9 cellular contexts compared by ENCODE assay signal in the genomic region with DNA sequence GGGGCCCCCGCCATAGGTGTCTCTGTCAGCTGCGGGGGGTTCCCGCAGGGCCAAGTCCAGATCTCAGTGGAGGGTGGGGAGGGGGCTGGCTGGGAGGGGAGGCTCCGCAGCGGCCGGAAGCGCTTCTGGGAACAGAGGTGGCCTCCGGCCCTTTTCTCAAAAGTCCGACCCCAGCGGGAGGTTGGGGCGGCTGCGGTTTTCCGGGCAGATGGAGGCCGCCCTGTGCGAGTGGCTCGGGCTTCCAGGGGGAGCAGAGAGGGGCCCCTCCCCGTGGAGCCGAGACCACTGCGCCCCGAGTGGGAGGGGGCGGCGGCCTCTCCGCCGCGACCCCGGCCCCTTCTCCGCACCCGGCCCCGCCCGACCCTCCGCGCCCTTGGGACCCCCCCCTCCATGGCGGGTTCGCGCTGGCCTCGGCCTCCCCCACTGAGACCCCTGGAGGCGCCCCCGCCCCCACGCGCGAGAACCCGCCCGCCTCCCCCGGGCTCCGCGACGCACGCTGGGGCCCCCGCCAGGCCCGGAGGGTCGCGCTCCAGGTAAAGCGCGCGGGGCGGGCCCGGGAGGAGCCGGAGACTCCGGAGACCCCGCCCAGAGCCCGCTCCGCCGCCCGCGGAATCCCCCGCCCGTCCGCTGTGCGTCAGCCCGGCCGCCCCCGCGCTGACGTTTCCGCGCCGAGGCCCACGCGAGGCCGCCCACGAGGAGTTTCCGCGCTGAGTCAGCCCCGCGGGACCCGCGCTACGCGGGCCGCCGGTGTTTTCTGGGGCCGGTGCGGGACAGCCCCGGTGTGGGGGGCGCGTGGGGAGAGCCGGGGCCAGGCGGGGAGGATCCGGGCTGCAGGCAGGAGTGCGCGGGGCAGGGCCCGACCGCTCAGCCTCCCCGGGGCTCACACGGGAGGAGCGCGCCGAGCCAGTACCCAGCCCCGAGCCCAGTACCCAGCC. TPM values are rescaled to one million over a fixed set of nuclear protein-coding genes. Genes with fewer than 3 reads are reported as not detected.
DNase-seq lines count a peak whose midpoint lies in the region; ATAC-seq and TF ChIP-seq lines count a peak whose summit lies in the region.
"Had no signal": no experiment of that assay in that cellular context is flagged by ENCODE, and none has a peak within 500 bp of the region (broad histone marks: within the 10 kb centered on the region; RNA-seq: fewer than 3 reads in every experiment).

No MANE protein-coding gene starts in this region.

- TF ChIP-seq CTCF in BJ (IDR thresholded peaks at IDR 0.05; ENCODE audit: insufficient read depth, low read depth, low read length) = no peak

- H3K27me3 ChIP-seq in BJ (ENCODE audit: control insufficient read depth, insufficient read depth, low read length) = peaks cover 2% of the 10 kb centered on the region; the same call in 1 of the 2 replicates

- CTCF ChIA-PET in BJ (lab: Yijun Ruan, JAX) = interaction anchor here (1.5 kb wide), 1 partner anchor 79 kb away, joined by 3 read pairs; no protein-coding TSS in a partner anchor

- no peaks in the 10 kb centered on the region for H3K36me3 ChIP-seq in BJ (ENCODE audit: control insufficient read depth, insufficient read depth, low read length)
- H3K36me3 ChIP-seq: neutrophil had no signal

- no peak for DNase-seq in BJ (ENCODE audit: low read depth)
- peak; percentile 67 to 88 (median 85) for DNase-seq in T-helper 2 cell
- peak; percentile 75 for DNase-seq in amniotic epithelial cell (ENCODE audit: low read depth)
- peak; percentile 5 for DNase-seq in inferior parietal cortex (ENCODE audit: extremely low spot score)
- peak; percentile 95 for DNase-seq in stimulated activated CD4-positive, alpha-beta T cell treated with anti-CD3 and anti-CD28 coated beads, Interleukin-4, amount 100 ng/mL, for 1 hour
- DNase-seq in NOMO-1 (lab: John Stamatoyannopoulos, UW; ENCODE audit: unreplicated experiment in 2 of 2) = no peak

- peak overlapping the region; percentile 39 for H3K4me3 ChIP-seq in BJ (ENCODE audit: low read depth, low read length)

- ATAC-seq in HG02588 (IDR thresholded peaks at IDR 0.05; ENCODE audit: unreplicated experiment) = peak; percentile 50
- ATAC-seq in HG03432 (IDR thresholded peaks at IDR 0.05; ENCODE audit: unreplicated experiment) = no peak

- POLR2A ChIA-PET in BJ (lab: Charles Lee) = no interaction called here

RNA-seq across cellular contexts. Expression of gene TNFRSF18, which starts 5.2 kb away (rescaled TPM):
- 0.40 TPM in 1 of 2 replicates, not detected in the other for polyA plus RNA-seq in BJ (2011; rRNA removed)
- polyA minus RNA-seq in BJ (2011; rRNA and poly(A)+ RNA removed) = not detected in 2 replicates

RNA-seq across cellular contexts. Expression of gene TNFRSF4, which starts 12.8 kb away (rescaled TPM):
- polyA plus RNA-seq in BJ (2011; rRNA removed) = not detected in 2 replicates
- not detected in 2 replicates for polyA minus RNA-seq in BJ (2011; rRNA and poly(A)+ RNA removed)

RNA-seq across cellular contexts. Expression of gene TTLL10, which starts 27.5 kb away (rescaled TPM):
- polyA plus RNA-seq in BJ (2011; rRNA removed) = not detected in 2 replicates
- not detected in 2 replicates for polyA minus RNA-seq in BJ (2011; rRNA and poly(A)+ RNA removed)

RNA-seq across cellular contexts. Expression of gene SDF4, which starts 30.7 kb away (rescaled TPM):
- 119 and 188 TPM in 2 replicates for polyA plus RNA-seq in BJ (2011; rRNA removed)
- 49.0 and 50.6 TPM in 2 replicates for polyA minus RNA-seq in BJ (2011; rRNA and poly(A)+ RNA removed)

RNA-seq across cellular contexts. Expression of gene B3GALT6, which starts 30.9 kb away (rescaled TPM):
- 16.9 and 20.9 TPM in 2 replicates for polyA plus RNA-seq in BJ (2011; rRNA removed)
- 6.2 and 6.3 TPM in 2 replicates for polyA minus RNA-seq in BJ (2011; rRNA and poly(A)+ RNA removed)

Comparison
In these comparisons a context has a peak if more than half of its experiments do, and no peak if none do; other contexts are left out.
1. DNase-seq: peak in T-helper 2 cell (5 of 5), amniotic epithelial cell (single experiment), inferior parietal cortex (single experiment) and stimulated activated CD4-positive, alpha-beta T cell treated with anti-CD3 and anti-CD28 coated beads, Interleukin-4, amount 100 ng/mL, for 1 hour (single experiment); none in BJ (single experiment) and NOMO-1 (0 of 2).